In genomic region chr2:231662811-231663457, GRCh38 we compare ENCODE assay signal across 8 cellular contexts. TPM values are rescaled to one million over a fixed set of nuclear protein-coding genes. Genes with fewer than 3 reads are reported as not detected.
DNase-seq lines count a peak whose midpoint lies in the region; ATAC-seq and TF ChIP-seq lines count a peak whose summit lies in the region.

No MANE protein-coding gene starts in this region.

- ATAC-seq in HG03469 (IDR thresholded peaks at IDR 0.05; ENCODE audit: unreplicated experiment): no peak

- CTCF ChIA-PET in activated naive CD4-positive, alpha-beta T cell treated with anti-CD3 and anti-CD28 coated beads, Interleukin-2, amount 10 ng/mL, durations not matched to agents 7 days and 5 days (lab: Charles Lee): interaction anchor here (2.2 to 10.6 kb wide), 2 partner anchors 12 to 51 kb away, joined by 6 to 66 read pairs; no protein-coding TSS in a partner anchor
- CTCF ChIA-PET in MCF 10A (lab: Yijun Ruan, JAX): no interaction called here

- TF ChIP-seq CTCF in MCF 10A (IDR thresholded peaks at IDR 0.05; ENCODE audit: unreplicated experiment) (no peak), uterus (IDR thresholded peaks at IDR 0.05) (no peak)

- no peaks in the 10 kb centered on the region for H3K36me3 ChIP-seq in uterus

- peaks cover 2% of the 10 kb centered on the region for H3K9me3 Mint-ChIP-seq in activated naive CD4-positive, alpha-beta T cell treated with anti-CD3 and anti-CD28 coated beads, Interleukin-2, amount 10 ng/mL, durations not matched to agents 7 days and 5 days
- H3K9me3 Mint-ChIP-seq in MCF 10A (ENCODE audit: unreplicated experiment): no peaks in the 10 kb centered on the region

- H3K27me3 ChIP-seq in mononuclear cell (ENCODE audit: insufficient read depth, low read length): no peaks in the 10 kb centered on the region
- no peaks in the 10 kb centered on the region for H3K27me3 ChIP-seq in uterus

- H3K27ac Mint-ChIP-seq in activated naive CD4-positive, alpha-beta T cell treated with anti-CD3 and anti-CD28 coated beads, Interleukin-2, amount 10 ng/mL, durations not matched to agents 7 days and 5 days: peak overlapping the region; percentile 97
- H3K27ac Mint-ChIP-seq in MCF 10A (ENCODE audit: low read depth, unreplicated experiment): no peak overlapping the region

- BruUV-seq in MCF 10A (replicated peaks; lab: Mats Ljungman, UMichigan): no TSS peak

- POLR2A ChIA-PET in MCF 10A (lab: Yijun Ruan, JAX): interaction anchor here (1.1 to 2.1 kb wide), 3 partner anchors 20 to 45 kb away, joined by 3 to 11 read pairs (median 3); no protein-coding TSS in a partner anchor

- no peak for DNase-seq in activated naive CD4-positive, alpha-beta T cell treated with anti-CD3 and anti-CD28 coated beads, Interleukin-2, amount 10 ng/mL, durations not matched to agents 7 days and 5 days
- DNase-seq in activated naive CD4-positive, alpha-beta T cell (lab: John Stamatoyannopoulos, UW): no peak
- DNase-seq in MCF 10A (ENCODE audit: unreplicated experiment) (no peak), uterus (no peak), NCI-H1930 (lab: John Stamatoyannopoulos, UW) (no peak)
- DNase-seq in activated CD4-positive, alpha-beta T cell treated with anti-CD3 and anti-CD28 coated beads, Interleukin-2, amount 50 U/mL, for 4 hours: no peak

- H3K4me3 ChIP-seq in mononuclear cell (ENCODE audit: low read length): peak overlapping the region; percentile 17
- H3K4me3 ChIP-seq in uterus: peak overlapping the region; percentile 32 to 43

- peak overlapping the region; percentile 96 to 99 for H3K27ac ChIP-seq in uterus

- H3K27me3 Mint-ChIP-seq in activated naive CD4-positive, alpha-beta T cell treated with anti-CD3 and anti-CD28 coated beads, Interleukin-2, amount 10 ng/mL, durations not matched to agents 7 days and 5 days: peaks cover 5% of the 10 kb centered on the region
- H3K27me3 Mint-ChIP-seq in MCF 10A (ENCODE audit: insufficient read depth, unreplicated experiment): no peaks in the 10 kb centered on the region

- H3K4me1 Mint-ChIP-seq in activated naive CD4-positive, alpha-beta T cell treated with anti-CD3 and anti-CD28 coated beads, Interleukin-2, amount 10 ng/mL, durations not matched to agents 7 days and 5 days: peaks cover 50% of the 10 kb centered on the region
- H3K4me1 Mint-ChIP-seq in MCF 10A (ENCODE audit: insufficient read depth, unreplicated experiment): no peaks in the 10 kb centered on the region

- H3K9me3 ChIP-seq in mononuclear cell (ENCODE audit: low read depth, low read length) (no peaks in the 10 kb centered on the region), uterus (no peaks in the 10 kb centered on the region)

- no peak for TF ChIP-seq POLR2A in uterus (IDR thresholded peaks at IDR 0.05)

- peaks cover 53% of the 10 kb centered on the region for H3K4me1 ChIP-seq in mononuclear cell (ENCODE audit: insufficient read depth, low read length)
- no peaks in the 10 kb centered on the region for H3K4me1 ChIP-seq in uterus

- H3K4me3 Mint-ChIP-seq in activated naive CD4-positive, alpha-beta T cell treated with anti-CD3 and anti-CD28 coated beads, Interleukin-2, amount 10 ng/mL, durations not matched to agents 7 days and 5 days: peak overlapping the region; percentile 67
- H3K4me3 Mint-ChIP-seq in MCF 10A (ENCODE audit: unreplicated experiment): peak overlapping the region; percentile 64

- peaks cover 4% of the 10 kb centered on the region for H3K36me3 Mint-ChIP-seq in activated naive CD4-positive, alpha-beta T cell treated with anti-CD3 and anti-CD28 coated beads, Interleukin-2, amount 10 ng/mL, durations not matched to agents 7 days and 5 days
- H3K36me3 Mint-ChIP-seq in MCF 10A (ENCODE audit: insufficient read depth, unreplicated experiment): no peaks in the 10 kb centered on the region

- intact Hi-C loops in MCF 10A (cut with micrococcal nuclease): no loop called here
- intact Hi-C loops in uterus (cut with DNase I; ENCODE audit: low total_unique reads): no loop called here

RNA-seq across cellular contexts. Expression of gene PTMA, which starts 45.4 kb away (rescaled TPM):
- total RNA-seq in MCF 10A (2022) (501 and 713 TPM in 2 replicates), mononuclear cell (1,408 TPM), uterus (100 to 1,000 TPM; 693 to 966 (median 818) TPM)
